In genomic region chr5:149640350-149640999, GRCh38 we compare ENCODE assay signal across 1 cellular context.
TF ChIP-seq lines count a peak whose summit lies in the region.

No MANE protein-coding gene starts in this region.

TF ChIP-seq in HepG2, 621 proteins besides CTCF, POLR2A, EP300 and RAD21 (continued from another document):
- TF ChIP-seq, protein P1, sequence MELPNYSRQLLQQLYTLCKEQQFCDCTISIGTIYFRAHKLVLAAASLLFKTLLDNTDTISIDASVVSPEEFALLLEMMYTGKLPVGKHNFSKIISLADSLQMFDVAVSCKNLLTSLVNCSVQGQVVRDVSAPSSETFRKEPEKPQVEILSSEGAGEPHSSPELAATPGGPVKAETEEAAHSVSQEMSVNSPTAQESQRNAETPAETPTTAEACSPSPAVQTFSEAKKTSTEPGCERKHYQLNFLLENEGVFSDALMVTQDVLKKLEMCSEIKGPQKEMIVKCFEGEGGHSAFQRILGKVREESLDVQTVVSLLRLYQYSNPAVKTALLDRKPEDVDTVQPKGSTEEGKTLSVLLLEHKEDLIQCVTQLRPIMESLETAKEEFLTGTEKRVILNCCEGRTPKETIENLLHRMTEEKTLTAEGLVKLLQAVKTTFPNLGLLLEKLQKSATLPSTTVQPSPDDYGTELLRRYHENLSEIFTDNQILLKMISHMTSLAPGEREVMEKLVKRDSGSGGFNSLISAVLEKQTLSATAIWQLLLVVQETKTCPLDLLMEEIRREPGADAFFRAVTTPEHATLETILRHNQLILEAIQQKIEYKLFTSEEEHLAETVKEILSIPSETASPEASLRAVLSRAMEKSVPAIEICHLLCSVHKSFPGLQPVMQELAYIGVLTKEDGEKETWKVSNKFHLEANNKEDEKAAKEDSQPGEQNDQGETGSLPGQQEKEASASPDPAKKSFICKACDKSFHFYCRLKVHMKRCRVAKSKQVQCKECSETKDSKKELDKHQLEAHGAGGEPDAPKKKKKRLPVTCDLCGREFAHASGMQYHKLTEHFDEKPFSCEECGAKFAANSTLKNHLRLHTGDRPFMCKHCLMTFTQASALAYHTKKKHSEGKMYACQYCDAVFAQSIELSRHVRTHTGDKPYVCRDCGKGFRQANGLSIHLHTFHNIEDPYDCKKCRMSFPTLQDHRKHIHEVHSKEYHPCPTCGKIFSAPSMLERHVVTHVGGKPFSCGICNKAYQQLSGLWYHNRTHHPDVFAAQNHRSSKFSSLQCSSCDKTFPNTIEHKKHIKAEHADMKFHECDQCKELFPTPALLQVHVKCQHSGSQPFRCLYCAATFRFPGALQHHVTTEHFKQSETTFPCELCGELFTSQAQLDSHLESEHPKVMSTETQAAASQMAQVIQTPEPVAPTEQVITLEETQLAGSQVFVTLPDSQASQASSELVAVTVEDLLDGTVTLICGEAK (IDR thresholded peaks at IDR 0.05), result no peak
- TF ChIP-seq, protein P1 (CRISPR knock-in tag; IDR thresholded peaks at IDR 0.05), result 0 out of 2 replicates have a peak, but pooled peaks have one; percentile 3
